ENCODE assay signal across 8 cellular contexts in genomic region chr2:235270951-235271350, GRCh38.
DNase-seq lines count a peak whose midpoint lies in the region; ATAC-seq, FAIRE-seq and TF ChIP-seq lines count a peak whose summit lies in the region.

No MANE protein-coding gene starts in this region.

- H3K4me2 ChIP-seq in GM12878 (ENCODE audit: control insufficient read depth, insufficient read depth) = peak overlapping the region; percentile 47; the same call in 1 of the 2 replicates

- no peaks in the 10 kb centered on the region for H3K79me2 ChIP-seq in GM12878 (ENCODE audit: control insufficient read depth, insufficient read depth, low read length)

- no peaks in the 10 kb centered on the region for H4K20me1 ChIP-seq in GM12878 (ENCODE audit: control insufficient read depth, insufficient read depth)

- no peak overlapping the region; the same call in 1 of the 2 replicates for H3K27ac ChIP-seq in GM12878 (ENCODE audit: control insufficient read depth, insufficient read depth)
- H3K27ac ChIP-seq in effector memory CD4-positive, alpha-beta T cell (ENCODE audit: insufficient read depth, low read length, poor library complexity, severe bottlenecking) = no peak overlapping the region

- peak; percentile 65 for DNase-seq in GDM1 (lab: John Stamatoyannopoulos, UW)
- DNase-seq in LHCN-M2 (ENCODE audit: low read depth) = peak; percentile 65
- peak; percentile 25 for DNase-seq in GM12878 (ENCODE audit: low read depth, low spot score)
- DNase-seq in activated gamma-delta T cell (lab: John Stamatoyannopoulos, UW) = no peak
- DNase-seq in SW 1271 (lab: John Stamatoyannopoulos, UW) = no peak
- no peak for DNase-seq in effector memory CD4-positive, alpha-beta T cell
- DNase-seq in dermis blood vessel endothelial cell = no peak

- intact Hi-C loops in GM12878 (cut with micrococcal nuclease; ENCODE audit: unreplicated experiment) = no loop called here

- H3K9me3 ChIP-seq in GM12878 (replicated peaks; ENCODE audit: control insufficient read depth, insufficient read depth, low read length) = no peaks in the 10 kb centered on the region; the same call in 1 of the 3 replicates
- H3K9me3 ChIP-seq in effector memory CD4-positive, alpha-beta T cell (ENCODE audit: control insufficient read depth, low read length) = no peaks in the 10 kb centered on the region

- H2AFZ ChIP-seq in GM12878 (ENCODE audit: control insufficient read depth, low read depth, low read length) = no peak overlapping the region

- no peaks in the 10 kb centered on the region; a peak in 1 of 4 replicates for H3K27me3 ChIP-seq in GM12878 (replicated peaks in 1 of 2; ENCODE audit: control insufficient read depth in 2 of 2, insufficient read depth in 2 of 2, low read length in 1 of 2)
- H3K27me3 ChIP-seq in effector memory CD4-positive, alpha-beta T cell (replicated peaks; ENCODE audit: control insufficient read depth, insufficient read depth, low read length, poor library complexity, severe bottlenecking) = peaks cover 7% of the 10 kb centered on the region

- FAIRE-seq in GM12878 (lab: Jason Lieb, UNC) = peak; percentile 35

- no peak for TF ChIP-seq POLR2A in GM12878 (IDR thresholded peaks at IDR 0.05; ENCODE audit: low read depth, low read length)

- WGBS in GM12878 (ENCODE audit: insufficient coverage, insufficient replicate concordance, low lambda C conversion rate, missing lambda C conversion rate) = 6% methylated on average over 4 of the region's 4 CpGs

- no peak overlapping the region for H3K4me3 ChIP-seq in GM12878
- no peak overlapping the region for H3K4me3 ChIP-seq in effector memory CD4-positive, alpha-beta T cell (ENCODE audit: insufficient read depth, low read depth, low read length, poor library complexity, severe bottlenecking)

- peak; percentile 91 for ATAC-seq in GM21447 (IDR thresholded peaks at IDR 0.05; ENCODE audit: unreplicated experiment)
- ATAC-seq in GM12878 = peak; percentile 83

- H3K4me1 ChIP-seq in GM12878 (ENCODE audit: control insufficient read depth, insufficient read depth, low read length) = peaks cover 9% of the 10 kb centered on the region
- H3K4me1 ChIP-seq in effector memory CD4-positive, alpha-beta T cell (ENCODE audit: control insufficient read depth, insufficient read depth, low read length, poor library complexity, severe bottlenecking) = no peaks in the 10 kb centered on the region

- SMC1A ChIA-PET in GM12878 (lab: Charles Lee; ENCODE audit: uncharacterized antibody, unreplicated experiment) = no interaction called here

- no peak for TF ChIP-seq RAD21 in GM12878 (IDR thresholded peaks at IDR 0.05; ENCODE audit: insufficient read depth, low read depth, low read length)

- no peak for TF ChIP-seq CTCF in GM12878 (IDR thresholded peaks at IDR 0.05 in 2 of 3, conservative IDR thresholded peaks at IDR 0.05 in 1 of 3; ENCODE audit: control insufficient read depth in 2 of 3, extremely low read depth in 1 of 3, insufficient read depth in 1 of 3, low read depth in 3 of 3, low read length in 3 of 3)

- TF ChIP-seq EP300 in GM12878 (IDR thresholded peaks at IDR 0.05; ENCODE audit: borderline replicate concordance in 1 of 2, control insufficient read depth in 1 of 2, low read depth in 2 of 2, low read length in 2 of 2) = peak in 1 of 2 experiments; percentile 56; a peak in 1 of 4 replicates

- in situ Hi-C loops in GM12878 (cut with MboI) = no loop called here

- POLR2A ChIA-PET in GM12878 (lab: Charles Lee) = no interaction called here

- H3K9ac ChIP-seq in GM12878 (ENCODE audit: control insufficient read depth, insufficient read depth, low read length) = no peak overlapping the region

- RAD21 ChIA-PET in GM12878 (lab: Charles Lee; ENCODE audit: unreplicated experiment) = no interaction called here

- H3K36me3 ChIP-seq in GM12878 (ENCODE audit: control insufficient read depth in 2 of 2, insufficient read depth in 2 of 2, low read length in 1 of 2) = no peaks in the 10 kb centered on the region
- H3K36me3 ChIP-seq in effector memory CD4-positive, alpha-beta T cell (ENCODE audit: control insufficient read depth, insufficient read depth, low read length) = no peaks in the 10 kb centered on the region

- CTCF ChIA-PET in GM12878 (lab: Yijun Ruan, JAX) = interaction anchor here (0.7 kb wide), 1 partner anchor 18 kb away, joined by 3 read pairs; no protein-coding TSS in a partner anchor

- no TSS peak for BruUV-seq in GM12878 (replicated peaks; lab: Mats Ljungman, UMichigan)

TF ChIP-seq in GM12878, 131 proteins besides CTCF, POLR2A, EP300 and RAD21 (continues in another document):
- TF ChIP-seq POU2F2 (IDR thresholded peaks at IDR 0.05; ENCODE audit: borderline replicate concordance, low read depth, low read length) (peak; percentile 53; the same call in 1 of the 3 replicates), PKNOX1 (IDR thresholded peaks at IDR 0.05) (no peak), ZNF217 (IDR thresholded peaks at IDR 0.05) (no peak), IRF3 (IDR thresholded peaks at IDR 0.05) (no peak), SUZ12 (IDR thresholded peaks at IDR 0.05; ENCODE audit: unreplicated experiment) (no peak), JUNB (IDR thresholded peaks at IDR 0.05) (peak; percentile 82), ZNF592 (IDR thresholded peaks at IDR 0.05) (no peak), NFIC (IDR thresholded peaks at IDR 0.05; ENCODE audit: low read depth, low read length) (peak; percentile 68; the same call in 1 of the 2 replicates)

Comparison
In these comparisons a context has a peak if more than half of its experiments do, and no peak if none do; other contexts are left out.
1. DNase-seq: peak in GDM1 (single experiment), LHCN-M2 (single experiment) and GM12878 (single experiment); none in activated gamma-delta T cell (single experiment), SW 1271 (0 of 2), effector memory CD4-positive, alpha-beta T cell (0 of 3) and dermis blood vessel endothelial cell (single experiment).